ENCODE assay signal across 9 cellular contexts in genomic region chr14:93033039-93033982, GRCh38.
DNase-seq lines count a peak whose midpoint lies in the region; ATAC-seq, FAIRE-seq and TF ChIP-seq lines count a peak whose summit lies in the region.
"Had no signal": no experiment of that assay in that cellular context is flagged by ENCODE, and none has a peak within 500 bp of the region (broad histone marks: within the 10 kb centered on the region; RNA-seq: fewer than 3 reads in every experiment).

No MANE protein-coding gene starts in this region.

- intact Hi-C loops in Calu3 (cut with micrococcal nuclease; ENCODE audit: unreplicated experiment): no loop called here

- H3K27me3 ChIP-seq in bronchial epithelial cell (ENCODE audit: control insufficient read depth, insufficient read depth, low read length): no peaks in the 10 kb centered on the region
- no peaks in the 10 kb centered on the region for H3K27me3 ChIP-seq in neutrophil

- no peak overlapping the region for H3K4me3 Mint-ChIP-seq in Calu3 (ENCODE audit: low read depth, unreplicated experiment)

- DNase-seq in Calu3: no peak
- peak; percentile 12 for DNase-seq in bronchial epithelial cell (ENCODE audit: low read depth)
- DNase-seq in stimulated activated CD4-positive, alpha-beta T cell treated with anti-CD3 and anti-CD28 coated beads, Interleukin-4, amount 100 ng/mL, for 1 hour: no peak
- DNase-seq in LoVo (ENCODE audit: low spot score): no peak
- DNase-seq: NCI-H345 had no signal

- H3K27ac ChIP-seq in neutrophil: peak overlapping the region; percentile 68

- H3K36me3 Mint-ChIP-seq in Calu3 (ENCODE audit: insufficient read depth, unreplicated experiment): peaks cover 13% of the 10 kb centered on the region

- ATAC-seq in HG02678 (IDR thresholded peaks at IDR 0.05; ENCODE audit: unreplicated experiment): peak; percentile 20
- no peak for ATAC-seq in HG03442 (IDR thresholded peaks at IDR 0.05; ENCODE audit: unreplicated experiment)

- H3K9me3 Mint-ChIP-seq in Calu3 (ENCODE audit: low read depth, unreplicated experiment): no peaks in the 10 kb centered on the region

- CTCF ChIA-PET in Calu3 (lab: Charles Lee): interaction anchor here (0.6 to 2.4 kb wide), 5 partner anchors 10 to 1634 kb away, joined by 3 to 14 read pairs (median 3); no protein-coding TSS in a partner anchor

- no peak for TF ChIP-seq CTCF in Calu3 (IDR thresholded peaks at IDR 0.05; ENCODE audit: unreplicated experiment)
- TF ChIP-seq CTCF in bronchial epithelial cell (IDR thresholded peaks at IDR 0.05; ENCODE audit: insufficient read depth, low read length, severe bottlenecking): no peak
- no peak for TF ChIP-seq CTCF in neutrophil (IDR thresholded peaks at IDR 0.05)

- peaks cover 58% of the 10 kb centered on the region for H3K4me1 Mint-ChIP-seq in Calu3 (ENCODE audit: low read depth, unreplicated experiment)

- H3K4me1 ChIP-seq in neutrophil (ENCODE audit: control insufficient read depth in 1 of 2, insufficient read depth in 1 of 2, low read depth in 1 of 2, low read length in 1 of 2): peaks cover 27 to 36% of the 10 kb centered on the region in 2 experiments

- no peaks in the 10 kb centered on the region for H3K27me3 Mint-ChIP-seq in Calu3 (ENCODE audit: unreplicated experiment)

- FAIRE-seq in bronchial epithelial cell (lab: Jason Lieb, UNC): no peak

- H3K9me3 ChIP-seq in neutrophil: no peaks in the 10 kb centered on the region

- BruUV-seq in Calu3 (replicated peaks; lab: Mats Ljungman, UMichigan): no TSS peak

- H3K27ac Mint-ChIP-seq in Calu3 (ENCODE audit: unreplicated experiment): peak overlapping the region; percentile 33

- H3K36me3 ChIP-seq in bronchial epithelial cell (ENCODE audit: control insufficient read depth, insufficient read depth, low read length) (no peaks in the 10 kb centered on the region), neutrophil (no peaks in the 10 kb centered on the region)

- H3K4me3 ChIP-seq in bronchial epithelial cell (ENCODE audit: low read depth, low read length) (no peak overlapping the region), neutrophil (ENCODE audit: low read depth in 1 of 2, low read length in 1 of 2) (no peak overlapping the region)
- H3K4me3 ChIP-seq: lung had no signal
